ENCODE assay signal across 8 cellular contexts in genomic region chr2:110267828-110268407, GRCh38. TPM values are rescaled to one million over a fixed set of nuclear protein-coding genes. Genes with fewer than 3 reads are reported as not detected.
DNase-seq lines count a peak whose midpoint lies in the region; ATAC-seq, FAIRE-seq and TF ChIP-seq lines count a peak whose summit lies in the region.
"Not testable (repeated sequence)": the region's sequence is repeated elsewhere in the genome, so short reads cannot be mapped to it uniquely, and the experiment has no call there.

No MANE protein-coding gene starts in this region.

- H3K9me3 Mint-ChIP-seq in Calu3 (ENCODE audit: low read depth, unreplicated experiment); activated T-cell treated with anti-CD3 and anti-CD28 coated beads, Interleukin-2, amount 50 U/mL, for 72 hours; glutamatergic neuron (ENCODE audit: unreplicated experiment); memory B cell; stimulated activated naive B cell treated with anti-CD40 and anti-IgM and Interleukin-4, amounts not matched to agents 10 μg/mL and 1 μg/mL and 100 μg/mL, for 72 hours: not testable (repeated sequence)

- TF ChIP-seq CTCF in Calu3 (IDR thresholded peaks at IDR 0.05; ENCODE audit: unreplicated experiment); glutamatergic neuron (IDR thresholded peaks at IDR 0.05; ENCODE audit: partially characterized antibody, unreplicated experiment): not testable (repeated sequence)

- FAIRE-seq in RCC 7860 (lab: Jason Lieb, UNC), result peak; percentile 63

- DNase-seq in Calu3 (peak; percentile 0), glutamatergic neuron (peak; percentile 18)
- not testable (repeated sequence) for DNase-seq in RCC 7860 (ENCODE audit: low spot score); activated T-cell treated with anti-CD3 and anti-CD28 coated beads, Interleukin-2, amount 50 U/mL, for 72 hours; memory B cell (ENCODE audit: low spot score in 2 of 2); stimulated activated naive B cell treated with anti-CD40 and anti-IgM and Interleukin-4, amounts not matched to agents 10 μg/mL and 1 μg/mL and 100 μg/mL, for 72 hours

- H3K4me3 Mint-ChIP-seq in Calu3 (ENCODE audit: low read depth, unreplicated experiment); glutamatergic neuron (ENCODE audit: unreplicated experiment); memory B cell: not testable (repeated sequence)
- peak overlapping the region in 1 of 2 donors; percentile 57 for H3K4me3 Mint-ChIP-seq in activated T-cell treated with anti-CD3 and anti-CD28 coated beads, Interleukin-2, amount 50 U/mL, for 72 hours
- H3K4me3 Mint-ChIP-seq in stimulated activated naive B cell treated with anti-CD40 and anti-IgM and Interleukin-4, amounts not matched to agents 10 μg/mL and 1 μg/mL and 100 μg/mL, for 72 hours, result peak overlapping the region in 1 of 2 donors; percentile 58

- intact Hi-C loops in Calu3 (cut with micrococcal nuclease; ENCODE audit: unreplicated experiment), result not testable (repeated sequence)

- CTCF ChIA-PET in Calu3 (lab: Charles Lee), result not testable (repeated sequence)

- H3K36me3 Mint-ChIP-seq in Calu3 (ENCODE audit: insufficient read depth, unreplicated experiment); activated T-cell treated with anti-CD3 and anti-CD28 coated beads, Interleukin-2, amount 50 U/mL, for 72 hours (ENCODE audit: insufficient read depth in 2 of 2); glutamatergic neuron (ENCODE audit: unreplicated experiment); memory B cell; stimulated activated naive B cell treated with anti-CD40 and anti-IgM and Interleukin-4, amounts not matched to agents 10 μg/mL and 1 μg/mL and 100 μg/mL, for 72 hours: not testable (repeated sequence)

- BruUV-seq in Calu3 (replicated peaks; lab: Mats Ljungman, UMichigan), result not testable (repeated sequence)

- not testable (repeated sequence) for H3K4me1 Mint-ChIP-seq in Calu3 (ENCODE audit: low read depth, unreplicated experiment); activated T-cell treated with anti-CD3 and anti-CD28 coated beads, Interleukin-2, amount 50 U/mL, for 72 hours (ENCODE audit: low read depth); glutamatergic neuron (ENCODE audit: low read depth, unreplicated experiment); memory B cell; stimulated activated naive B cell treated with anti-CD40 and anti-IgM and Interleukin-4, amounts not matched to agents 10 μg/mL and 1 μg/mL and 100 μg/mL, for 72 hours

- not testable (repeated sequence) for H3K27me3 Mint-ChIP-seq in Calu3 (ENCODE audit: unreplicated experiment); activated T-cell treated with anti-CD3 and anti-CD28 coated beads, Interleukin-2, amount 50 U/mL, for 72 hours (ENCODE audit: low read depth); glutamatergic neuron (ENCODE audit: unreplicated experiment); memory B cell; stimulated activated naive B cell treated with anti-CD40 and anti-IgM and Interleukin-4, amounts not matched to agents 10 μg/mL and 1 μg/mL and 100 μg/mL, for 72 hours

- ATAC-seq in GM21529 (IDR thresholded peaks at IDR 0.05; ENCODE audit: unreplicated experiment) (peak; percentile 67), HG03039 (IDR thresholded peaks at IDR 0.05; ENCODE audit: unreplicated experiment) (peak; percentile 61), memory B cell (ENCODE audit: low read depth) (peak; percentile 61)
- peak; percentile 67 to 79 for ATAC-seq in activated T-cell treated with anti-CD3 and anti-CD28 coated beads, Interleukin-2, amount 50 U/mL, for 72 hours (replicated peaks in 1 of 2)
- peak; percentile 85 to 87 for ATAC-seq in stimulated activated naive B cell treated with anti-CD40 and anti-IgM and Interleukin-4, amounts not matched to agents 10 μg/mL and 1 μg/mL and 100 μg/mL, for 72 hours (replicated peaks)

- H3K27ac Mint-ChIP-seq in Calu3 (ENCODE audit: unreplicated experiment); activated T-cell treated with anti-CD3 and anti-CD28 coated beads, Interleukin-2, amount 50 U/mL, for 72 hours; glutamatergic neuron (ENCODE audit: unreplicated experiment); memory B cell; stimulated activated naive B cell treated with anti-CD40 and anti-IgM and Interleukin-4, amounts not matched to agents 10 μg/mL and 1 μg/mL and 100 μg/mL, for 72 hours: not testable (repeated sequence)

RNA-seq across cellular contexts. Expression of gene MTLN, which starts 55.6 kb away (rescaled TPM):
- total RNA-seq in Calu3 (2022), result 54.1 and 56.9 TPM in 2 replicates
- 10 to 100 TPM; 36.2 to 43.0 TPM for total RNA-seq in activated T-cell treated with anti-CD3 and anti-CD28 coated beads, Interleukin-2, amount 50 U/mL, for 72 hours
- total RNA-seq in glutamatergic neuron (ENCODE audit: unreplicated experiment), result 16.8 TPM
